10 cellular contexts compared by ENCODE assay signal in the genomic region with DNA sequence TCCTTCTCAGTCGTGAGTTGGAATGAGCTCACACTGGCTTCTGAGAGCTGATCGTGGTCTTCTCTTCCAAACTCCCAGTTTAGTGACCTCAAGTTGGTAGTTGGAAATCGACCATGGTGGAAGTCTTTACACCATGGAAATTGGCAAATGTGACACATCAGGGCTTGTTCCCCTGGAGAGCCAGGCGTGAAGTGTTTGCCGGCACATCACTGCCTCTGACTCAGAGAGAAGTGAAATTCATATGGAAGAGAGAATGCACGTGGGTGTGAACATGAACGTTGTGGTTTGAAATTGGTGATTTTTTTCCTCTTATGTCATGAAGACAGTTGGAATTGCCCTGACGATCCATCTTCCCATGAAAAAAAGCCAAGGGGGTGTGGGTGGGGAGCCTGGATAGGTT. TPM values are rescaled to one million over a fixed set of nuclear protein-coding genes. Genes with fewer than 3 reads are reported as not detected.
DNase-seq lines count a peak whose midpoint lies in the region; ATAC-seq, FAIRE-seq and TF ChIP-seq lines count a peak whose summit lies in the region.
"Had no signal": no experiment of that assay in that cellular context is flagged by ENCODE, and none has a peak within 500 bp of the region (broad histone marks: within the 10 kb centered on the region; RNA-seq: fewer than 3 reads in every experiment).

No MANE protein-coding gene starts in this region.

- no peaks in the 10 kb centered on the region for H3K9me3 ChIP-seq in subcutaneous abdominal adipose tissue (ENCODE audit: control insufficient read depth in 5 of 5, low read length in 5 of 5)
- no peaks in the 10 kb centered on the region for H3K9me3 ChIP-seq in HepG2 (ENCODE audit: low read length)
- H3K9me3 ChIP-seq in stomach: no peaks in the 10 kb centered on the region
- H3K9me3 ChIP-seq: gastrocnemius medialis had no signal

- H3K4me3 ChIP-seq in foreskin fibroblast (ENCODE audit: low read depth in 1 of 2, low read length in 2 of 2): no peak overlapping the region
- H3K4me3 ChIP-seq in subcutaneous abdominal adipose tissue (ENCODE audit: low read depth in 1 of 5, low read length in 5 of 5): no peak overlapping the region
- no peak overlapping the region for H3K4me3 ChIP-seq in HepG2 (replicated peaks in 1 of 3; ENCODE audit: insufficient read depth in 1 of 3, low read depth in 2 of 3, low read length in 3 of 3)
- H3K4me3 ChIP-seq in stomach: no peak overlapping the region
- H3K4me3 ChIP-seq: gastrocnemius medialis had no signal

- H3K36me3 Mint-ChIP-seq in activated naive CD4-positive, alpha-beta T cell treated with anti-CD3 and anti-CD28 coated beads, Interleukin-2, amount 50 U/mL, for 72 hours: no peaks in the 10 kb centered on the region
- no peaks in the 10 kb centered on the region for H3K36me3 Mint-ChIP-seq in activated T-cell treated with anti-CD3 and anti-CD28 coated beads, Interleukin-2, amount 50 U/mL, for 4 hours (ENCODE audit: insufficient read depth)

- POLR2A ChIA-PET in HepG2 (lab: Yijun Ruan, JAX): no interaction called here

- no peak for TF ChIP-seq RAD21 in HepG2 (CRISPR knock-in tag; IDR thresholded peaks at IDR 0.05)

- TF ChIP-seq EP300 in HepG2 (IDR thresholded peaks at IDR 0.05; ENCODE audit: low read depth in 2 of 2, low read length in 2 of 2): no peak
- TF ChIP-seq EP300 in HepG2 (CRISPR knock-in tag; IDR thresholded peaks at IDR 0.05; ENCODE audit: borderline replicate concordance): no peak
- no peak for TF ChIP-seq EP300 in stomach (IDR thresholded peaks at IDR 0.05)

- H3K4me1 Mint-ChIP-seq in activated T-cell treated with anti-CD3 and anti-CD28 coated beads, Interleukin-2, amount 50 U/mL, for 4 hours (ENCODE audit: low read depth): peaks cover 11% of the 10 kb centered on the region

- in situ Hi-C loops in HepG2 (cut with HindIII; ENCODE audit: extremely low pct_ligation_motif_present, low pct_unique_long_range_greater_than_20kb): no loop called here

- H3K36me3 ChIP-seq in subcutaneous abdominal adipose tissue (ENCODE audit: control insufficient read depth in 5 of 5, insufficient read depth in 5 of 5, low read length in 5 of 5) (no peaks in the 10 kb centered on the region), HepG2 (replicated peaks in 1 of 2; ENCODE audit: control insufficient read depth in 1 of 2, insufficient read depth in 2 of 2, low read length in 2 of 2) (no peaks in the 10 kb centered on the region), stomach (no peaks in the 10 kb centered on the region)
- H3K36me3 ChIP-seq: gastrocnemius medialis had no signal

- CTCF ChIA-PET in HepG2 (lab: Yijun Ruan, JAX; ENCODE audit: low intra/inter-chr PET ratio, low total read pairs): no interaction called here

- H3K9me3 Mint-ChIP-seq in activated naive CD4-positive, alpha-beta T cell treated with anti-CD3 and anti-CD28 coated beads, Interleukin-2, amount 50 U/mL, for 72 hours: peaks cover 0 to 3% of the 10 kb centered on the region in 2 donors
- no peaks in the 10 kb centered on the region for H3K9me3 Mint-ChIP-seq in activated T-cell treated with anti-CD3 and anti-CD28 coated beads, Interleukin-2, amount 50 U/mL, for 4 hours

- peak overlapping the region; percentile 67 for H3K27ac ChIP-seq in subcutaneous abdominal adipose tissue (ENCODE audit: low read depth, low read length)
- no peak overlapping the region for H3K27ac ChIP-seq in HepG2 (ENCODE audit: extremely low read length, insufficient read depth, low read length)
- H3K27ac ChIP-seq in stomach: no peak overlapping the region
- H3K27ac ChIP-seq: gastrocnemius medialis had no signal

- no peak overlapping the region for H2AFZ ChIP-seq in HepG2 (ENCODE audit: low read length)

- H3K9ac ChIP-seq in subcutaneous abdominal adipose tissue (ENCODE audit: low read length in 5 of 5) (no peak overlapping the region), HepG2 (ENCODE audit: insufficient read depth, low read depth, low read length) (no peak overlapping the region)

- intact Hi-C loops in HepG2 (cut with micrococcal nuclease; ENCODE audit: unreplicated experiment): no loop called here
- intact Hi-C loops in stomach (cut with DNase I; ENCODE audit: low total_unique reads): no loop called here

- peaks cover 2% of the 10 kb centered on the region for H3K27me3 Mint-ChIP-seq in activated T-cell treated with anti-CD3 and anti-CD28 coated beads, Interleukin-2, amount 50 U/mL, for 4 hours (ENCODE audit: low read depth)

- TF ChIP-seq POLR2A in HepG2 (IDR thresholded peaks at IDR 0.05; ENCODE audit: insufficient read depth in 1 of 2, low read depth in 2 of 2, low read length in 2 of 2) (no peak), stomach (IDR thresholded peaks at IDR 0.05) (no peak)

- BruUV-seq in HepG2 (replicated peaks; lab: Mats Ljungman, UMichigan): no TSS peak

- TF ChIP-seq CTCF in foreskin fibroblast (IDR thresholded peaks at IDR 0.05; ENCODE audit: low read depth, low read length) (no peak), HepG2 (CRISPR knock-in tag; IDR thresholded peaks at IDR 0.05) (no peak), stomach (IDR thresholded peaks at IDR 0.05) (no peak)

- H3K4me3 Mint-ChIP-seq in activated T-cell treated with anti-CD3 and anti-CD28 coated beads, Interleukin-2, amount 50 U/mL, for 4 hours: no peak overlapping the region

- DNase-seq in activated naive CD4-positive, alpha-beta T cell treated with anti-CD3 and anti-CD28 coated beads, Interleukin-2, amount 50 U/mL, for 72 hours (ENCODE audit: low spot score in 2 of 2): no peak
- DNase-seq in activated naive CD4-positive, alpha-beta T cell treated with anti-CD3 and anti-CD28 coated beads, Interleukin-2, amount 50 U/mL, for 16 hours: no peak
- no peak for DNase-seq in activated T-cell treated with anti-CD3 and anti-CD28 coated beads, Interleukin-2, amount 50 U/mL, for 4 hours
- DNase-seq in foreskin fibroblast (peak; percentile 66 to 75), 8988T (no peak), HepG2 (ENCODE audit: low spot score) (no peak), stomach (no peak)
- DNase-seq: gastrocnemius medialis, NCI-H1105 treated with DMSO at 0.1 percent for 48 hours had no signal

- H3K79me2 ChIP-seq in HepG2 (ENCODE audit: insufficient read depth, low read length): no peaks in the 10 kb centered on the region

- no peak overlapping the region for H3K4me2 ChIP-seq in HepG2 (ENCODE audit: low read depth, low read length)

- H3K4me1 ChIP-seq in subcutaneous abdominal adipose tissue (ENCODE audit: control insufficient read depth in 5 of 5, insufficient read depth in 5 of 5, low read length in 5 of 5) (peaks cover 2 to 28% (median 19%) of the 10 kb centered on the region in 5 donors), HepG2 (ENCODE audit: insufficient read depth, low read length) (peaks cover 28% of the 10 kb centered on the region), stomach (peaks cover 6 to 18% (median 12%) of the 10 kb centered on the region in 4 donors)
- H3K4me1 ChIP-seq: gastrocnemius medialis had no signal

- ATAC-seq in activated naive CD4-positive, alpha-beta T cell treated with anti-CD3 and anti-CD28 coated beads, Interleukin-2, amount 50 U/mL, for 72 hours: peak; percentile 80 to 89
- peak; percentile 81 to 85 for ATAC-seq in activated T-cell treated with anti-CD3 and anti-CD28 coated beads, Interleukin-2, amount 50 U/mL, for 4 hours
- ATAC-seq in HepG2: no peak
- ATAC-seq: gastrocnemius medialis had no signal

- H4K20me1 ChIP-seq in HepG2 (ENCODE audit: insufficient read depth, low read length): no peaks in the 10 kb centered on the region

- H3K27me3 ChIP-seq in subcutaneous abdominal adipose tissue (ENCODE audit: control insufficient read depth in 5 of 5, insufficient read depth in 4 of 5, low read length in 5 of 5) (no peaks in the 10 kb centered on the region), HepG2 (ENCODE audit: control insufficient read depth in 1 of 2, insufficient read depth in 2 of 2, low read length in 2 of 2) (no peaks in the 10 kb centered on the region), stomach (no peaks in the 10 kb centered on the region)
- H3K27me3 ChIP-seq: gastrocnemius medialis had no signal

- WGBS in HepG2 (ENCODE audit: low lambda C conversion rate): 86% methylated on average over 8 of the region's 8 CpGs
- 74 to 84% (median 79%) methylated on average over 8 of the region's 8 CpGs for WGBS in stomach, 5 donors

- no peak for FAIRE-seq in HepG2 (lab: Jason Lieb, UNC)

- H3K27ac Mint-ChIP-seq in activated naive CD4-positive, alpha-beta T cell treated with anti-CD3 and anti-CD28 coated beads, Interleukin-2, amount 50 U/mL, for 72 hours: peak overlapping the region in 1 of 2 donors; percentile 3

RNA-seq across cellular contexts. Expression of gene AXIN2, which starts 47.4 kb away (rescaled TPM):
- 1 to 10 TPM in 1 of 2 donors, under 1 TPM in 1; 0.96 to 3.6 TPM for total RNA-seq in activated naive CD4-positive, alpha-beta T cell treated with anti-CD3 and anti-CD28 coated beads, Interleukin-2, amount 50 U/mL, for 72 hours
- total RNA-seq in activated T-cell treated with anti-CD3 and anti-CD28 coated beads, Interleukin-2, amount 50 U/mL, for 4 hours: 10 to 100 TPM in 2 of 3 donors, 1 to 10 TPM in 1; 8.4 to 13.4 (median 11.9) TPM
- 53.8 and 58.6 TPM in 2 replicates for total RNA-seq in HepG2 (2016; rRNA removed; fragmentation: Illumina TruSeq; extraction: Trizol)
- total RNA-seq in HepG2 (2016; cell fraction: cytosol; rRNA removed; fragmentation: Illumina TruSeq; extraction: Trizol; ENCODE audit: low read depth): 12.0 and 13.7 TPM in 2 replicates
- 45.1 and 59.6 TPM in 2 replicates for total RNA-seq in HepG2 (2016; cell fraction: insoluble cytoplasmic fraction; rRNA removed; fragmentation: Illumina TruSeq; extraction: Trizol)
- 27.0 and 28.7 TPM in 2 replicates for total RNA-seq in HepG2 (2016; cell fraction: membrane; rRNA removed; fragmentation: Illumina TruSeq; extraction: Trizol)
- 79.3 and 81.9 TPM in 2 replicates for total RNA-seq in HepG2 (2016; cell fraction: nucleus; rRNA removed; fragmentation: Illumina TruSeq; extraction: Trizol)
- 55.0 and 63.4 TPM in 2 replicates for polyA plus RNA-seq in HepG2 (2011; rRNA removed)
- 29.9 and 39.9 TPM in 2 replicates for polyA plus RNA-seq in HepG2 (2011; cell fraction: cytosol; rRNA removed)
- 126 and 210 TPM in 2 replicates for polyA plus RNA-seq in HepG2 (2011; cell fraction: nucleus; rRNA removed)
- 55.5 and 56.3 TPM in 2 replicates for polyA plus RNA-seq in HepG2 (2012)
- 2.0 and 2.2 TPM in 2 replicates for polyA plus RNA-seq in HepG2 (2016; cell fraction: cytosol; fragmentation: Illumina TruSeq; extraction: Trizol; ENCODE audit: low read depth)
- 34.3 and 44.8 TPM in 2 replicates for polyA plus RNA-seq in HepG2 (2016; cell fraction: insoluble cytoplasmic fraction; fragmentation: Illumina TruSeq; extraction: Trizol; ENCODE audit: low read depth)
- polyA plus RNA-seq in HepG2 (2016; cell fraction: membrane; fragmentation: Illumina TruSeq; extraction: Trizol; ENCODE audit: low read depth): 9.2 and 9.3 TPM in 2 replicates
- 115 and 117 TPM in 2 replicates for polyA plus RNA-seq in HepG2 (2016; cell fraction: nucleus; fragmentation: Illumina TruSeq; extraction: Trizol; ENCODE audit: insufficient read depth, low read depth)
- polyA minus RNA-seq in HepG2 (2011; rRNA and poly(A)+ RNA removed; ENCODE audit: low replicate concordance): 0.09 and 105 TPM in 2 replicates
- 43.2 and 45.6 TPM in 2 replicates for polyA minus RNA-seq in HepG2 (2011; cell fraction: cytosol; rRNA and poly(A)+ RNA removed)
- 175 and 211 TPM in 2 replicates for polyA minus RNA-seq in HepG2 (2011; cell fraction: nucleus; rRNA and poly(A)+ RNA removed)
- total RNA-seq in stomach: 10 to 100 TPM in 4 of 5 donors, 1 to 10 TPM in 1; 4.1 to 46.9 (median 25.3) TPM
- 1 to 10 TPM; 2.7 to 3.3 (median 3.2) TPM for polyA plus RNA-seq in stomach

Comparison
In these comparisons a context has a peak if more than half of its experiments do, and no peak if none do; other contexts are left out.
1. DNase-seq: peak in foreskin fibroblast (2 of 2); none in activated naive CD4-positive, alpha-beta T cell treated with anti-CD3 and anti-CD28 coated beads, Interleukin-2, amount 50 U/mL, for 72 hours (0 of 2), activated naive CD4-positive, alpha-beta T cell treated with anti-CD3 and anti-CD28 coated beads, Interleukin-2, amount 50 U/mL, for 16 hours (single experiment), activated T-cell treated with anti-CD3 and anti-CD28 coated beads, Interleukin-2, amount 50 U/mL, for 4 hours (single experiment), 8988T (single experiment), HepG2 (single experiment) and stomach (single experiment).